ENCODE assay signal across 1 cellular context in the genomic region with DNA sequence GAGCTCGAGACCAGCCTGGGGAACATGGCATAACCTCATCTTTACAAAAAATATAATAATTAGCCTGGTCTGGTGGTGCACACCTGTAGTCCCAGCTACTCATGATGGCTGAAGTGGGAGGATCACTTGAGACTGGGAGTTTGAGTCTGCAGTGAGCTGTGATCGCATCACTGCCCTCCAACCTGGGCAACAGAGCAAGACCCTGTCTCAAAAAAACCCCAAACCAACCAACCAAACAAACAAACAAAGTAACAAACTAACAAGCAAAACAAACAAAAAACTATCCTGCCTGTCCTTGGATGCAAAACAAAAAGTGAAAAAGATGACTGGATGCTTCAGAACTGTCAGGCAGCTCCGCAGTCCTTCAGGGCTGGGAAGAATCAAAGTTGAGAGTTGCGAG.
TF ChIP-seq lines count a peak whose summit lies in the region.

No MANE protein-coding gene starts in this region.

TF ChIP-seq in H1, 55 proteins besides CTCF, POLR2A, EP300 and RAD21 (continued from another document):
- no peak for TF ChIP-seq CBX8 (IDR thresholded peaks at IDR 0.05; ENCODE audit: borderline replicate concordance, low read depth, low read length)
- TF ChIP-seq KDM4A (IDR thresholded peaks at IDR 0.05; ENCODE audit: low read depth, low read length, severe bottlenecking) = no peak
- TF ChIP-seq SP2 (IDR thresholded peaks at IDR 0.05; ENCODE audit: low read length) = no peak
- TF ChIP-seq, protein P1, sequence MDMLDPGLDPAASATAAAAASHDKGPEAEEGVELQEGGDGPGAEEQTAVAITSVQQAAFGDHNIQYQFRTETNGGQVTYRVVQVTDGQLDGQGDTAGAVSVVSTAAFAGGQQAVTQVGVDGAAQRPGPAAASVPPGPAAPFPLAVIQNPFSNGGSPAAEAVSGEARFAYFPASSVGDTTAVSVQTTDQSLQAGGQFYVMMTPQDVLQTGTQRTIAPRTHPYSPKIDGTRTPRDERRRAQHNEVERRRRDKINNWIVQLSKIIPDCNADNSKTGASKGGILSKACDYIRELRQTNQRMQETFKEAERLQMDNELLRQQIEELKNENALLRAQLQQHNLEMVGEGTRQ (IDR thresholded peaks at IDR 0.05; ENCODE audit: low read length) = no peak
- no peak for TF ChIP-seq SIRT6 (IDR thresholded peaks at IDR 0.05; ENCODE audit: low read length)
- TF ChIP-seq, protein P2, sequence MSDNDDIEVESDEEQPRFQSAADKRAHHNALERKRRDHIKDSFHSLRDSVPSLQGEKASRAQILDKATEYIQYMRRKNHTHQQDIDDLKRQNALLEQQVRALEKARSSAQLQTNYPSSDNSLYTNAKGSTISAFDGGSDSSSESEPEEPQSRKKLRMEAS (IDR thresholded peaks at IDR 0.05) = no peak
- no peak for TF ChIP-seq CTBP2 (IDR thresholded peaks at IDR 0.05; ENCODE audit: borderline replicate concordance, insufficient read depth, insufficient read length, low read length)
- TF ChIP-seq RXRA (IDR thresholded peaks at IDR 0.05; ENCODE audit: insufficient read depth, low read depth, low read length) = no peak
- no peak for TF ChIP-seq HDAC6 (IDR thresholded peaks at IDR 0.05; ENCODE audit: low read depth, low read length)
- TF ChIP-seq EGR1 (IDR thresholded peaks at IDR 0.05; ENCODE audit: borderline replicate concordance, low read depth, low read length) = no peak
- no peak for TF ChIP-seq JUN (IDR thresholded peaks at IDR 0.05; ENCODE audit: low read depth, low read length)
- TF ChIP-seq SP4 (IDR thresholded peaks at IDR 0.05; ENCODE audit: low read length) = no peak
- TF ChIP-seq TAF7 (optimal IDR thresholded peaks at IDR 0.05; ENCODE audit: borderline replicate concordance, low read depth, low read length) = no peak
- no peak for TF ChIP-seq TEAD4 (IDR thresholded peaks at IDR 0.05; ENCODE audit: low read depth, low read length)
- no peak for TF ChIP-seq SIX5 (IDR thresholded peaks at IDR 0.05; ENCODE audit: low read depth, low read length)
- no peak for TF ChIP-seq GABPA (IDR thresholded peaks at IDR 0.05; ENCODE audit: borderline replicate concordance, insufficient read depth, low read length)
- TF ChIP-seq TCF12 (IDR thresholded peaks at IDR 0.05; ENCODE audit: low read depth, low read length) = no peak
